In genomic region chr2:186459009-186459408, GRCh38 we compare ENCODE assay signal across 9 cellular contexts. TPM values are rescaled to one million over a fixed set of nuclear protein-coding genes. Genes with fewer than 3 reads are reported as not detected.
DNase-seq lines count a peak whose midpoint lies in the region; ATAC-seq and TF ChIP-seq lines count a peak whose summit lies in the region.
"Had no signal": no experiment of that assay in that cellular context is flagged by ENCODE, and none has a peak within 500 bp of the region (broad histone marks: within the 10 kb centered on the region; RNA-seq: fewer than 3 reads in every experiment).

No MANE protein-coding gene starts in this region.

- intact Hi-C loops in ascending aorta (cut with DNase I) = no loop called here

- peaks cover 0 to 2% of the 10 kb centered on the region in 2 donors for H3K27me3 Mint-ChIP-seq in CD8-positive, alpha-beta memory T cell
- H3K27me3 Mint-ChIP-seq: activated naive CD8-positive, alpha-beta T cell treated with anti-CD3 and anti-CD28 coated beads, Interleukin-2, amount 10 ng/mL, durations not matched to agents 7 days and 5 days had no signal

- TF ChIP-seq RAD21 in liver (IDR thresholded peaks at IDR 0.05) = peak; percentile 73 to 74

- peaks cover 6 to 13% (median 7%) of the 10 kb centered on the region in 3 donors for H3K36me3 Mint-ChIP-seq in CD8-positive, alpha-beta memory T cell

- no peak overlapping the region for H3K4me3 Mint-ChIP-seq in CD8-positive, alpha-beta memory T cell
- H3K4me3 Mint-ChIP-seq: activated naive CD8-positive, alpha-beta T cell treated with anti-CD3 and anti-CD28 coated beads, Interleukin-2, amount 10 ng/mL, durations not matched to agents 7 days and 5 days had no signal

- DNase-seq in G401 (ENCODE audit: low spot score) (peak; percentile 42), M059J (ENCODE audit: low read depth) (peak; percentile 24), amniotic epithelial cell (ENCODE audit: low read depth) (peak; percentile 51), NCI-H128 (lab: John Stamatoyannopoulos, UW; ENCODE audit: unreplicated experiment) (no peak), ascending aorta (ENCODE audit: low spot score in 2 of 2) (no peak)
- no peak for DNase-seq in CD8-positive, alpha-beta memory T cell
- DNase-seq: activated naive CD8-positive, alpha-beta T cell treated with anti-CD3 and anti-CD28 coated beads, Interleukin-2, amount 10 ng/mL, durations not matched to agents 7 days and 5 days had no signal

- H3K4me1 ChIP-seq in liver (ENCODE audit: control insufficient read depth in 4 of 4, insufficient read depth in 4 of 4, low read length in 3 of 4) = peaks cover 0 to 5% (median 0%) of the 10 kb centered on the region in 4 donors
- H3K4me1 ChIP-seq in CD8-positive, alpha-beta memory T cell (ENCODE audit: insufficient read depth, low read length) = no peaks in the 10 kb centered on the region
- H3K4me1 ChIP-seq in ascending aorta = no peaks in the 10 kb centered on the region

- WGBS in liver = 80% methylated on average over 2 of the region's 2 CpGs

- TF ChIP-seq CTCF in liver (IDR thresholded peaks at IDR 0.05; ENCODE audit: low read depth, low read length, missing input control) (peak; percentile 46), ascending aorta (IDR thresholded peaks at IDR 0.05) (peak in 1 of 3 experiments; percentile 18)

- H3K4me3 ChIP-seq in liver (ENCODE audit: low read depth in 1 of 3, low read length in 3 of 3) (no peak overlapping the region), ascending aorta (no peak overlapping the region)
- H3K4me3 ChIP-seq in CD8-positive, alpha-beta memory T cell (ENCODE audit: low read length) = no peak overlapping the region

- in situ Hi-C loops in G401 (cut with HindIII; ENCODE audit: low sequenced_read_pairs) = no loop called here

- H3K9me3 Mint-ChIP-seq in CD8-positive, alpha-beta memory T cell = no peaks in the 10 kb centered on the region
- H3K9me3 Mint-ChIP-seq: activated naive CD8-positive, alpha-beta T cell treated with anti-CD3 and anti-CD28 coated beads, Interleukin-2, amount 10 ng/mL, durations not matched to agents 7 days and 5 days had no signal

- H3K27ac Mint-ChIP-seq in CD8-positive, alpha-beta memory T cell = no peak overlapping the region
- H3K27ac Mint-ChIP-seq: activated naive CD8-positive, alpha-beta T cell treated with anti-CD3 and anti-CD28 coated beads, Interleukin-2, amount 10 ng/mL, durations not matched to agents 7 days and 5 days had no signal

- H3K36me3 ChIP-seq in liver (ENCODE audit: control insufficient read depth in 4 of 4, insufficient read depth in 3 of 4, low read depth in 1 of 4, low read length in 3 of 4) (peaks cover 0 to 2% (median 0%) of the 10 kb centered on the region in 4 donors), ascending aorta (peaks cover 0 to 4% of the 10 kb centered on the region in 2 donors)
- H3K36me3 ChIP-seq in CD8-positive, alpha-beta memory T cell (ENCODE audit: insufficient read depth, low read length) = peaks cover 4% of the 10 kb centered on the region

- POLR2A ChIA-PET in CD8-positive, alpha-beta memory T cell (lab: Charles Lee) = no interaction called here

- H3K4me1 Mint-ChIP-seq in CD8-positive, alpha-beta memory T cell = no peaks in the 10 kb centered on the region

- no peak overlapping the region for H3K27ac ChIP-seq in liver (ENCODE audit: low read depth in 1 of 2, low read length in 2 of 2)
- no peak overlapping the region for H3K27ac ChIP-seq in CD8-positive, alpha-beta memory T cell (ENCODE audit: low read depth, low read length)
- no peak overlapping the region for H3K27ac ChIP-seq in ascending aorta

- no peaks in the 10 kb centered on the region for H3K27me3 ChIP-seq in liver (ENCODE audit: control insufficient read depth in 4 of 4, insufficient read depth in 4 of 4, low read length in 3 of 4)
- no peaks in the 10 kb centered on the region for H3K27me3 ChIP-seq in CD8-positive, alpha-beta memory T cell (ENCODE audit: insufficient read depth, low read length, poor library complexity, severe bottlenecking)
- no peaks in the 10 kb centered on the region for H3K27me3 ChIP-seq in ascending aorta

- CTCF ChIA-PET in CD8-positive, alpha-beta memory T cell (lab: Charles Lee) = no interaction called here

- H3K9ac ChIP-seq in liver (ENCODE audit: low read depth in 1 of 2, low read length in 2 of 2) = no peak overlapping the region

- ATAC-seq in HG03196 (IDR thresholded peaks at IDR 0.05; ENCODE audit: unreplicated experiment) = no peak

- H3K9me3 ChIP-seq in liver (ENCODE audit: control insufficient read depth in 4 of 4, low read length in 3 of 4) (no peaks in the 10 kb centered on the region), ascending aorta (no peaks in the 10 kb centered on the region)
- H3K9me3 ChIP-seq in CD8-positive, alpha-beta memory T cell (ENCODE audit: low read length) = no peaks in the 10 kb centered on the region

TF ChIP-seq in liver, 16 proteins besides CTCF, POLR2A, EP300 and RAD21:
- TF ChIP-seq TAF1 (conservative IDR thresholded peaks at IDR 0.05) (no peak), FOXA1 (IDR thresholded peaks at IDR 0.05) (no peak), SP1 (IDR thresholded peaks at IDR 0.05) (no peak), ATF3 (IDR thresholded peaks at IDR 0.05) (no peak), EGR1 (IDR thresholded peaks at IDR 0.05; ENCODE audit: low read depth in 2 of 2) (no peak), ZBTB33 (IDR thresholded peaks at IDR 0.05) (no peak), FOXA2 (IDR thresholded peaks at IDR 0.05) (no peak), GABPA (IDR thresholded peaks at IDR 0.05 in 1 of 2, conservative IDR thresholded peaks at IDR 0.05 in 1 of 2) (no peak), HNF4G (IDR thresholded peaks at IDR 0.05) (no peak), JUND (IDR thresholded peaks at IDR 0.05) (no peak), HNF4A (conservative IDR thresholded peaks at IDR 0.05) (no peak), MAX (IDR thresholded peaks at IDR 0.05) (no peak), NR2F2 (IDR thresholded peaks at IDR 0.05) (no peak), REST (IDR thresholded peaks at IDR 0.05) (no peak), YY1 (IDR thresholded peaks at IDR 0.05) (no peak), RXRA (IDR thresholded peaks at IDR 0.05) (no peak)

RNA-seq across cellular contexts. Expression of gene ZC3H15, which starts 27.1 kb away (rescaled TPM):
- total RNA-seq in G401 (2014; rRNA removed; shearing (Covaris generic)) = 114 and 136 TPM in 2 replicates
- total RNA-seq in M059J (2014; rRNA removed; shearing (Covaris generic)) = 60.2 and 69.7 TPM in 2 replicates
- total RNA-seq in liver (10 to 100 TPM; 30.2 to 37.1 TPM), ascending aorta (17.5 TPM)
- 10 to 100 TPM; 29.6 to 63.5 TPM for polyA plus RNA-seq in liver
- total RNA-seq in CD8-positive, alpha-beta memory T cell = 100 to 1,000 TPM; 101 to 104 TPM
- 66.9 TPM for polyA plus RNA-seq in CD8-positive, alpha-beta memory T cell

Comparison
In these comparisons a context has a peak if more than half of its experiments do, and no peak if none do; other contexts are left out.
1. DNase-seq: peak in G401 (single experiment), M059J (single experiment) and amniotic epithelial cell (single experiment); none in CD8-positive, alpha-beta memory T cell (0 of 5), NCI-H128 (single experiment) and ascending aorta (0 of 2).